In genomic region chr4:3387154-3387942, GRCh38 we compare ENCODE assay signal across 8 cellular contexts. TPM values are rescaled to one million over a fixed set of nuclear protein-coding genes. Genes with fewer than 3 reads are reported as not detected.
DNase-seq lines count a peak whose midpoint lies in the region; FAIRE-seq and TF ChIP-seq lines count a peak whose summit lies in the region.

No MANE protein-coding gene starts in this region.

- peaks cover 16% of the 10 kb centered on the region for H3K4me1 Mint-ChIP-seq in activated naive CD4-positive, alpha-beta T cell treated with anti-CD3 and anti-CD28 coated beads, Interleukin-2, amount 10 ng/mL, durations not matched to agents 7 days and 5 days

- H3K9ac ChIP-seq in GM23248 (peak overlapping the region; percentile 89), OCI-LY3 (ENCODE audit: low read length) (peak overlapping the region; percentile 91), kidney (ENCODE audit: low read length in 2 of 2) (peak overlapping the region in 1 of 2 donors; percentile 14)

- H3K9me2 ChIP-seq in GM23248 (ENCODE audit: insufficient read depth) = no peaks in the 10 kb centered on the region

- peaks cover 53% of the 10 kb centered on the region for H3K27me3 Mint-ChIP-seq in activated naive CD4-positive, alpha-beta T cell treated with anti-CD3 and anti-CD28 coated beads, Interleukin-2, amount 10 ng/mL, durations not matched to agents 7 days and 5 days

- H3K27ac ChIP-seq in GM23248 (peak overlapping the region; percentile 94), OCI-LY3 (ENCODE audit: low read length) (peak overlapping the region; percentile 97), kidney (ENCODE audit: low read depth in 2 of 2, low read length in 2 of 2) (peak overlapping the region in 1 of 2 donors; percentile 68)

- no peak for TF ChIP-seq CTCF in OCI-LY3 (IDR thresholded peaks at IDR 0.05; ENCODE audit: low read depth, low read length)
- TF ChIP-seq CTCF in kidney (IDR thresholded peaks at IDR 0.05; ENCODE audit: borderline replicate concordance, extremely low read depth, insufficient read depth) = no peak

- H3K36me3 Mint-ChIP-seq in activated naive CD4-positive, alpha-beta T cell treated with anti-CD3 and anti-CD28 coated beads, Interleukin-2, amount 10 ng/mL, durations not matched to agents 7 days and 5 days = no peaks in the 10 kb centered on the region

- H3K4me1 ChIP-seq in GM23248 (ENCODE audit: insufficient read depth) (peaks cover 18% of the 10 kb centered on the region), OCI-LY3 (ENCODE audit: low read length) (peaks cover 60% of the 10 kb centered on the region), kidney (ENCODE audit: control insufficient read depth in 1 of 2, insufficient read depth in 1 of 2, low read depth in 1 of 2, low read length in 2 of 2) (peaks cover 9 to 25% of the 10 kb centered on the region in 2 donors)

- no peak for FAIRE-seq in kidney (lab: Jason Lieb, UNC)
- no peak for FAIRE-seq in frontal cortex (lab: Jason Lieb, UNC)

- no peaks in the 10 kb centered on the region for H3K9me3 ChIP-seq in GM23248 (ENCODE audit: low read depth)
- H3K9me3 ChIP-seq in OCI-LY3 (ENCODE audit: insufficient read depth, low read length) = no peaks in the 10 kb centered on the region
- H3K9me3 ChIP-seq in kidney (ENCODE audit: control insufficient read depth in 1 of 2, low read length in 2 of 2) = no peaks in the 10 kb centered on the region

- in situ Hi-C loops in GM23248 (cut with MboI) = no loop called here

- no peaks in the 10 kb centered on the region; the same call in none of the 2 replicates for H3F3A ChIP-seq in GM23248 (ENCODE audit: insufficient read depth)

- H3K79me2 ChIP-seq in GM23248 (ENCODE audit: insufficient read depth) = no peaks in the 10 kb centered on the region
- H3K79me2 ChIP-seq in OCI-LY3 (ENCODE audit: low read length) = peaks cover 24% of the 10 kb centered on the region

- H3K27ac Mint-ChIP-seq in activated naive CD4-positive, alpha-beta T cell treated with anti-CD3 and anti-CD28 coated beads, Interleukin-2, amount 10 ng/mL, durations not matched to agents 7 days and 5 days = no peak overlapping the region

- no peaks in the 10 kb centered on the region for H3K9me3 Mint-ChIP-seq in activated naive CD4-positive, alpha-beta T cell treated with anti-CD3 and anti-CD28 coated beads, Interleukin-2, amount 10 ng/mL, durations not matched to agents 7 days and 5 days

- H3K4me3 ChIP-seq in GM23248 = peak overlapping the region; percentile 69
- H3K4me3 ChIP-seq in OCI-LY3 (ENCODE audit: low read length) = peak overlapping the region; percentile 80
- H3K4me3 ChIP-seq in kidney (ENCODE audit: low read length in 2 of 2) = peak overlapping the region in 1 of 2 donors; percentile 37

- H4K20me1 ChIP-seq in GM23248 (ENCODE audit: insufficient read depth) (no peaks in the 10 kb centered on the region), OCI-LY3 (ENCODE audit: insufficient read depth, low read length) (no peaks in the 10 kb centered on the region)

- H3K4me2 ChIP-seq in GM23248 (ENCODE audit: unreplicated experiment) = peak overlapping the region; percentile 83
- H3K4me2 ChIP-seq in OCI-LY3 (ENCODE audit: low read length) = peak overlapping the region; percentile 97

- CTCF ChIA-PET in activated naive CD4-positive, alpha-beta T cell treated with anti-CD3 and anti-CD28 coated beads, Interleukin-2, amount 10 ng/mL, durations not matched to agents 7 days and 5 days (lab: Charles Lee) = interaction anchor here (1.0 kb wide), 1 partner anchor 13 kb away, joined by 3 read pairs; no protein-coding TSS in a partner anchor

- H3K36me3 ChIP-seq in GM23248 (ENCODE audit: low read depth) (no peaks in the 10 kb centered on the region), OCI-LY3 (replicated peaks; ENCODE audit: low read depth, low read length) (no peaks in the 10 kb centered on the region), kidney (ENCODE audit: control insufficient read depth in 1 of 2, insufficient read depth in 2 of 2, low read length in 2 of 2) (no peaks in the 10 kb centered on the region)

- H2AFZ ChIP-seq in GM23248 (peak overlapping the region; percentile 73), OCI-LY3 (ENCODE audit: low read depth, low read length) (no peak overlapping the region)

- no peak overlapping the region for H3K4me3 Mint-ChIP-seq in activated naive CD4-positive, alpha-beta T cell treated with anti-CD3 and anti-CD28 coated beads, Interleukin-2, amount 10 ng/mL, durations not matched to agents 7 days and 5 days

- DNase-seq in ELF-1 (ENCODE audit: low read depth, low spot score) (peak; percentile 22), GM23248 (no peak), kidney (peak; percentile 55), HuH-7 (ENCODE audit: low spot score) (no peak), NCI-H1417 (lab: John Stamatoyannopoulos, UW) (no peak), frontal cortex (ENCODE audit: low spot score in 2 of 2) (no peak)
- no peak for DNase-seq in activated naive CD4-positive, alpha-beta T cell treated with anti-CD3 and anti-CD28 coated beads, Interleukin-2, amount 10 ng/mL, durations not matched to agents 7 days and 5 days

- intact Hi-C loops in kidney (cut with DNase I) = no loop called here

- no peaks in the 10 kb centered on the region for H3K27me3 ChIP-seq in GM23248 (replicated peaks; ENCODE audit: insufficient read depth)
- H3K27me3 ChIP-seq in OCI-LY3 (ENCODE audit: low read depth, low read length) = no peaks in the 10 kb centered on the region

- WGBS in GM23248 (ENCODE audit: low coverage in 1 of 2, low lambda C conversion rate in 2 of 2, missing lambda C conversion rate in 2 of 2), 2 experiments = 85 to 87% methylated on average over 15 of the region's 15 CpGs

RNA-seq across cellular contexts. Expression of gene HGFAC, which starts 54.4 kb away (rescaled TPM):
- total RNA-seq in GM23248 (2014; rRNA removed; shearing (Covaris generic)) = not detected in 2 replicates
- polyA plus RNA-seq in GM23248 (2016; fragmentation: Nextera tagmentation; extraction: Ambion mirVana) = not detected in 2 replicates
- 1.6 TPM for total RNA-seq in kidney
- polyA plus RNA-seq in kidney (ENCODE audit: insufficient read depth, low read depth, low replicate concordance) = 0.86 TPM
- total RNA-seq in frontal cortex = 1.6 TPM

Comparison
In these comparisons a context has a peak if more than half of its experiments do, and no peak if none do; other contexts are left out.
1. DNase-seq: peak in ELF-1 (single experiment) and kidney (single experiment); none in GM23248 (single experiment), activated naive CD4-positive, alpha-beta T cell treated with anti-CD3 and anti-CD28 coated beads, Interleukin-2, amount 10 ng/mL, durations not matched to agents 7 days and 5 days (single experiment), HuH-7 (single experiment), NCI-H1417 (0 of 3) and frontal cortex (0 of 2).